Comparison of ENCODE assay signal across 8 cellular contexts in genomic region chr2:219475697-219476604, GRCh38. TPM values are rescaled to one million over a fixed set of nuclear protein-coding genes. Genes with fewer than 3 reads are reported as not detected.
DNase-seq lines count a peak whose midpoint lies in the region; ATAC-seq and TF ChIP-seq lines count a peak whose summit lies in the region.

No MANE protein-coding gene starts in this region.

- ATAC-seq in GM18868 (IDR thresholded peaks at IDR 0.05; ENCODE audit: unreplicated experiment) = peak; percentile 63
- ATAC-seq in stimulated activated memory B cell treated with anti-CD40 and anti-IgM and Interleukin-4, amounts not matched to agents 10 μg/mL and 1 μg/mL and 100 μg/mL, for 72 hours = no peak

- TF ChIP-seq CTCF in AG09309 (IDR thresholded peaks at IDR 0.05; ENCODE audit: control insufficient read depth, insufficient read depth, low read depth, low read length, missing control alignments) = peak; percentile 96

- no peaks in the 10 kb centered on the region for H3K9me3 Mint-ChIP-seq in stimulated activated memory B cell treated with anti-CD40 and anti-IgM and Interleukin-4, amounts not matched to agents 10 μg/mL and 1 μg/mL and 100 μg/mL, for 72 hours

- DNase-seq in AG09309 (ENCODE audit: low read depth) (no peak), NCI-H1105 (lab: John Stamatoyannopoulos, UW) (peak; percentile 56), ecto neural progenitor cell (ENCODE audit: low spot score) (peak; percentile 83), lung microvascular endothelial cell (ENCODE audit: low read depth in 2 of 2) (peak; percentile 50 to 57)
- peak; percentile 81 for DNase-seq in activated CD4-positive, alpha-beta T cell treated with anti-CD3 and anti-CD28 coated beads for 48 hours
- peak; percentile 85 for DNase-seq in stimulated activated CD8-positive, alpha-beta memory T cell treated with anti-CD3 and anti-CD28 coated beads, Interleukin-4, amount 100 ng/mL, for 48 hours

- no peaks in the 10 kb centered on the region for H3K36me3 Mint-ChIP-seq in stimulated activated memory B cell treated with anti-CD40 and anti-IgM and Interleukin-4, amounts not matched to agents 10 μg/mL and 1 μg/mL and 100 μg/mL, for 72 hours

- H3K4me1 Mint-ChIP-seq in stimulated activated memory B cell treated with anti-CD40 and anti-IgM and Interleukin-4, amounts not matched to agents 10 μg/mL and 1 μg/mL and 100 μg/mL, for 72 hours = peaks cover 5% of the 10 kb centered on the region

- no peak overlapping the region for H3K4me3 Mint-ChIP-seq in stimulated activated memory B cell treated with anti-CD40 and anti-IgM and Interleukin-4, amounts not matched to agents 10 μg/mL and 1 μg/mL and 100 μg/mL, for 72 hours

- no peak overlapping the region for H3K4me3 ChIP-seq in AG09309 (ENCODE audit: control insufficient read depth, low read depth, low read length)

- no peak overlapping the region for H3K27ac Mint-ChIP-seq in stimulated activated memory B cell treated with anti-CD40 and anti-IgM and Interleukin-4, amounts not matched to agents 10 μg/mL and 1 μg/mL and 100 μg/mL, for 72 hours

- peaks cover 76% of the 10 kb centered on the region for H3K27me3 Mint-ChIP-seq in stimulated activated memory B cell treated with anti-CD40 and anti-IgM and Interleukin-4, amounts not matched to agents 10 μg/mL and 1 μg/mL and 100 μg/mL, for 72 hours

RNA-seq across cellular contexts. Expression of gene GMPPA, which starts 22.7 kb away (rescaled TPM):
- 21.1 and 22.2 TPM in 2 replicates for total RNA-seq in lung microvascular endothelial cell

RNA-seq across cellular contexts. Expression of gene ASIC4, which starts 38.3 kb away (rescaled TPM):
- total RNA-seq in lung microvascular endothelial cell = not detected in 2 replicates

RNA-seq across cellular contexts. Expression of gene SPEG, which starts 41.3 kb away (rescaled TPM):
- total RNA-seq in lung microvascular endothelial cell = under 0.01 TPM in 2 replicates

RNA-seq across cellular contexts. Expression of gene DES, which starts 57.8 kb away (rescaled TPM):
- total RNA-seq in lung microvascular endothelial cell = 0.20 TPM in 1 of 2 replicates, not detected in the other
